ENCODE assay signal across 14 cellular contexts in the genomic region with DNA sequence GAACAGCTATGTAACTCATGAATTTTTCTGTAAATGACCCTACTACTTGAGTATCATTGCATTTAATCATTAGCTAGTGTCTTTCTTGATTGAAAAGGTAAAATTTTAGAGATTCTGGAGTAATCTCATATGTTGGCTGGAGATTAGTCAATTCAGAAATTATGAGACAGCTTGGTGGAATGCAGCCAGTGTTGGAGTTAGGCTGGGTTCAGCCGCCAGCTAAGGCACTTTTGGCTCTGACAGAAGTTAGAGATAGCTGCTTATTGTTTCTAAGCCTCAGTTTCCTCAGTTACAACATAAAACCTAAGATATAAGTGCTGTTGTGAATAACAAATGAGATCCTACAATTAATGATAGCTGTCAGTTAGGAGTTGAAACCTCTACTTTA. TPM values are rescaled to one million over a fixed set of nuclear protein-coding genes. Genes with fewer than 3 reads are reported as not detected.
DNase-seq lines count a peak whose midpoint lies in the region; TF ChIP-seq lines count a peak whose summit lies in the region.
"Had no signal": no experiment of that assay in that cellular context is flagged by ENCODE, and none has a peak within 500 bp of the region (broad histone marks: within the 10 kb centered on the region; RNA-seq: fewer than 3 reads in every experiment).

No MANE protein-coding gene starts in this region.

- H3K27ac ChIP-seq in sigmoid colon: no peak overlapping the region
- H3K27ac ChIP-seq: coronary artery, parathyroid adenoma, vagina had no signal

- peak; percentile 43 for DNase-seq in AG08396 (ENCODE audit: low spot score)
- peak; percentile 61 for DNase-seq in M059J (ENCODE audit: low read depth)
- DNase-seq in amniotic epithelial cell (ENCODE audit: low read depth): peak; percentile 54
- DNase-seq in fibroblast of pulmonary artery (ENCODE audit: low read depth): peak; percentile 41
- DNase-seq in NCI-H1105 (lab: John Stamatoyannopoulos, UW): no peak
- no peak for DNase-seq in T-helper 9 cell
- DNase-seq in sigmoid colon: no peak
- no peak for DNase-seq in stimulated activated CD8-positive, alpha-beta memory T cell treated with anti-CD3 and anti-CD28 coated beads, Interleukin-4, amount 100 ng/mL, for 48 hours
- DNase-seq: NCI-H2081 treated with DMSO at 0.1 percent for 48 hours, SIG-M5 had no signal

- H3K27me3 ChIP-seq in sigmoid colon: no peaks in the 10 kb centered on the region
- H3K27me3 ChIP-seq: vagina had no signal

- no peaks in the 10 kb centered on the region for H3K9me3 ChIP-seq in sigmoid colon
- H3K9me3 ChIP-seq: vagina had no signal

- TF ChIP-seq CTCF in fibroblast of pulmonary artery (IDR thresholded peaks at IDR 0.05; ENCODE audit: low read length, missing control alignments): no peak
- TF ChIP-seq CTCF in sigmoid colon (IDR thresholded peaks at IDR 0.05): no peak

- no peak for TF ChIP-seq POLR2A in sigmoid colon (IDR thresholded peaks at IDR 0.05)

- H3K36me3 ChIP-seq in sigmoid colon: peaks cover 0 to 6% (median 0%) of the 10 kb centered on the region in 4 donors
- H3K36me3 ChIP-seq: vagina had no signal

- WGBS in sigmoid colon, 2 donors: 92 to 95% methylated on average over 1 of the region's 1 CpG

- TF ChIP-seq EP300 in sigmoid colon (IDR thresholded peaks at IDR 0.05): no peak

- H3K4me1 ChIP-seq in sigmoid colon: peaks cover 0 to 11% (median 0%) of the 10 kb centered on the region in 4 donors
- H3K4me1 ChIP-seq: parathyroid adenoma, vagina had no signal

- intact Hi-C loops in sigmoid colon (cut with DNase I): loop anchor here (1.0 to 10.0 kb wide), 5 partner anchors 49 to 314 kb away; a partner anchor contains a TSS

- H3K4me3 ChIP-seq in fibroblast of pulmonary artery (replicated peaks; ENCODE audit: low read depth, low read length) (no peak overlapping the region), sigmoid colon (no peak overlapping the region)
- H3K4me3 ChIP-seq: coronary artery, lung, vagina had no signal

RNA-seq across cellular contexts. Expression of a gene that starts 49.4 kb away (rescaled TPM):
- 20.8 and 30.3 TPM in 2 replicates for total RNA-seq in M059J (2014; rRNA removed; shearing (Covaris generic))
- 10 to 100 TPM; 16.3 to 21.9 (median 17.7) TPM for total RNA-seq in sigmoid colon
- polyA plus RNA-seq in sigmoid colon: 10 to 100 TPM; 14.4 to 24.3 (median 14.6) TPM

Comparison
In these comparisons a context has a peak if more than half of its experiments do, and no peak if none do; other contexts are left out.
1. DNase-seq: peak in AG08396 (single experiment), M059J (single experiment), amniotic epithelial cell (single experiment) and fibroblast of pulmonary artery (single experiment); none in NCI-H1105 (single experiment), T-helper 9 cell (single experiment), sigmoid colon (single experiment) and stimulated activated CD8-positive, alpha-beta memory T cell treated with anti-CD3 and anti-CD28 coated beads, Interleukin-4, amount 100 ng/mL, for 48 hours (single experiment).